Comparison of ENCODE assay signal across 8 cellular contexts in genomic region chr12:69415471-69416275, GRCh38. TPM values are rescaled to one million over a fixed set of nuclear protein-coding genes. Genes with fewer than 3 reads are reported as not detected.
DNase-seq lines count a peak whose midpoint lies in the region; ATAC-seq and TF ChIP-seq lines count a peak whose summit lies in the region.

No MANE protein-coding gene starts in this region.

- 22 to 29% (median 27%) methylated on average over 8 of the region's 8 CpGs for WGBS in stomach, 5 donors

- H3K9me3 ChIP-seq in breast epithelium, result no peaks in the 10 kb centered on the region
- no peaks in the 10 kb centered on the region for H3K9me3 ChIP-seq in stomach

- no peak for ATAC-seq in HG02678 (IDR thresholded peaks at IDR 0.05; ENCODE audit: unreplicated experiment)

- no peak for TF ChIP-seq EP300 in stomach (IDR thresholded peaks at IDR 0.05)

- H3K36me3 ChIP-seq in breast epithelium, result no peaks in the 10 kb centered on the region
- no peaks in the 10 kb centered on the region for H3K36me3 ChIP-seq in stomach

- H3K27me3 ChIP-seq in breast epithelium, result no peaks in the 10 kb centered on the region
- H3K27me3 ChIP-seq in stomach, result no peaks in the 10 kb centered on the region

- TF ChIP-seq CTCF in AG09309 (IDR thresholded peaks at IDR 0.05; ENCODE audit: control insufficient read depth, insufficient read depth, low read depth, low read length, missing control alignments) (peak; percentile 84), GM12872 (IDR thresholded peaks at IDR 0.05; ENCODE audit: insufficient read depth, low read depth, low read length) (peak; percentile 61), breast epithelium (IDR thresholded peaks at IDR 0.05) (peak; percentile 64 to 87 (median 82)), stomach (IDR thresholded peaks at IDR 0.05) (peak in 5 of 7 experiments; percentile 34 to 73 (median 58))

- peak; percentile 87 for DNase-seq in AG09309 (ENCODE audit: low read depth)
- DNase-seq in NCI-H226, result peak; percentile 78
- DNase-seq in breast epithelium (ENCODE audit: low spot score in 2 of 2), result peak; percentile 27 to 54
- DNase-seq in iris pigment epithelial cell (ENCODE audit: low read depth), result peak; percentile 92
- peak; percentile 50 for DNase-seq in stomach
- DNase-seq in activated T-cell treated with anti-CD3 and anti-CD28 coated beads, Interleukin-2, amount 50 U/mL, for 1 hour, result no peak

- no peak overlapping the region for H3K4me3 ChIP-seq in AG09309 (ENCODE audit: control insufficient read depth, low read depth, low read length)
- H3K4me3 ChIP-seq in breast epithelium, result peak overlapping the region in 2 of 3 donors; percentile 26 to 52
- H3K4me3 ChIP-seq in stomach, result peak overlapping the region in 1 of 4 donors; percentile 13

- H3K4me1 ChIP-seq in breast epithelium (peaks cover 0 to 3% of the 10 kb centered on the region in 2 donors), stomach (peaks cover 9 to 13% (median 12%) of the 10 kb centered on the region in 4 donors)

- intact Hi-C loops in breast epithelium (cut with DNase I; ENCODE audit: low total_unique reads) (no loop called here), stomach (cut with DNase I; ENCODE audit: low total_unique reads) (no loop called here)

- H3K27ac ChIP-seq in breast epithelium (peak overlapping the region in 1 of 2 donors; percentile 44), stomach (peak overlapping the region in 1 of 5 donors; percentile 21)

- TF ChIP-seq POLR2A in breast epithelium (IDR thresholded peaks at IDR 0.05), result no peak
- TF ChIP-seq POLR2A in stomach (IDR thresholded peaks at IDR 0.05), result no peak

RNA-seq across cellular contexts. Expression of gene FRS2, which starts 54.5 kb away (rescaled TPM):
- total RNA-seq in breast epithelium, result 100 to 1,000 TPM in 1 of 3 donors, 10 to 100 TPM in 2; 54.9 to 125 (median 72.4) TPM
- 10 to 100 TPM in 4 of 5 donors, 1 to 10 TPM in 1; 2.0 to 71.0 (median 31.7) TPM for total RNA-seq in stomach
- polyA plus RNA-seq in stomach, result 10 to 100 TPM in 1 of 3 donors, 1 to 10 TPM in 2; 3.4 to 10.2 (median 8.2) TPM

RNA-seq across cellular contexts. Expression of gene YEATS4, which starts 56.1 kb away (rescaled TPM):
- total RNA-seq in breast epithelium (10 to 100 TPM; 13.8 to 23.0 (median 16.1) TPM), stomach (10 to 100 TPM in 4 of 5 donors, not detected in 1; 10.3 to 26.8 (median 20.7) TPM)
- 10 to 100 TPM; 12.2 to 22.3 (median 12.5) TPM for polyA plus RNA-seq in stomach
